In genomic region chr17:60615108-60615507, GRCh38 we compare ENCODE assay signal across 40 cellular contexts.
"Had no signal": no experiment of that assay in that cellular context is flagged by ENCODE, and none has a peak within 500 bp of the region (broad histone marks: within the 10 kb centered on the region; RNA-seq: fewer than 3 reads in every experiment).

No MANE protein-coding gene starts in this region.

- H3K4me3 ChIP-seq: adrenal gland, ascending aorta, body of pancreas, breast epithelium, cardiac muscle cell had no signal

- FAIRE-seq: astrocyte, bronchial epithelial cell had no signal

- H3K27ac Mint-ChIP-seq: activated naive CD4-positive, alpha-beta T cell treated with anti-CD3 and anti-CD28 coated beads for 36 hours; activated naive CD4-positive, alpha-beta T cell treated with anti-CD3 and anti-CD28 coated beads, Interleukin-2, amount 10 ng/mL, durations not matched to agents 7 days and 5 days; activated naive CD4-positive, alpha-beta T cell treated with anti-CD3 and anti-CD28 coated beads, Interleukin-2, amount 50 U/mL, for 24 hours; activated naive CD4-positive, alpha-beta T cell treated with anti-CD3 and anti-CD28 coated beads, Interleukin-2, amount 50 U/mL, for 72 hours; activated naive CD8-positive, alpha-beta T cell treated with anti-CD3 and anti-CD28 coated beads for 36 hours; activated naive CD8-positive, alpha-beta T cell treated with anti-CD3 and anti-CD28 coated beads, Interleukin-2, amount 50 U/mL, for 24 hours; activated T-cell treated with anti-CD3 and anti-CD28 coated beads, Interleukin-2, amount 50 U/mL, for 24 hours; activated T-cell treated with anti-CD3 and anti-CD28 coated beads, Interleukin-2, amount 50 U/mL, for 72 hours; activated T-helper 1 cell treated with anti-CD3 and anti-CD28 coated beads, Interleukin-12 subunit alpha, Interleukin-12 subunit beta, Interleukin-2, Interleukin-4 antibody, amounts not matched to agents 30 ng/mL and 10 ng/mL and 1 ng/mL, durations not matched to agents 14 hours and 24 hours and 36 hours; activated T-helper 17 cell treated with anti-CD3 and anti-CD28 coated beads, Interleukin-2, amount 50 U/mL, for 72 hours; activated T-helper 2 cell treated with anti-CD3 and anti-CD28 coated beads, Interferon-gamma antibody, Interleukin-2, Interleukin-4, amounts not matched to agents 10 μg/mL and 5 μg/mL and 100 μg/mL, durations not matched to agents 14 hours and 24 hours and 36 hours had no signal

- H3K27me3 ChIP-seq: adrenal gland, ascending aorta, body of pancreas, brain microvascular endothelial cell, breast epithelium, cardiac muscle cell had no signal

- H3K9me3 ChIP-seq: adrenal gland, ascending aorta, body of pancreas, breast epithelium had no signal

- H3K4me3 Mint-ChIP-seq: activated naive CD4-positive, alpha-beta T cell treated with anti-CD3 and anti-CD28 coated beads for 36 hours; activated naive CD4-positive, alpha-beta T cell treated with anti-CD3 and anti-CD28 coated beads, Interleukin-2, amount 10 ng/mL, durations not matched to agents 7 days and 5 days; activated naive CD4-positive, alpha-beta T cell treated with anti-CD3 and anti-CD28 coated beads, Interleukin-2, amount 50 U/mL, for 24 hours; activated naive CD8-positive, alpha-beta T cell; activated naive CD8-positive, alpha-beta T cell treated with anti-CD3 and anti-CD28 coated beads for 36 hours; activated naive CD8-positive, alpha-beta T cell treated with anti-CD3 and anti-CD28 coated beads, Interleukin-2, amount 10 ng/mL, durations not matched to agents 7 days and 5 days; activated naive CD8-positive, alpha-beta T cell treated with anti-CD3 and anti-CD28 coated beads, Interleukin-2, amount 50 U/mL, for 24 hours; activated T-cell treated with anti-CD3 and anti-CD28 coated beads, Interleukin-2, amount 50 U/mL, for 24 hours; activated T-cell treated with anti-CD3 and anti-CD28 coated beads, Interleukin-2, amount 50 U/mL, for 4 hours; activated T-cell treated with anti-CD3 and anti-CD28 coated beads, Interleukin-2, amount 50 U/mL, for 72 hours; activated T-helper 1 cell treated with anti-CD3 and anti-CD28 coated beads, Interleukin-12 subunit alpha, Interleukin-12 subunit beta, Interleukin-2, Interleukin-4 antibody, amounts not matched to agents 30 ng/mL and 10 ng/mL and 1 ng/mL, durations not matched to agents 14 hours and 24 hours and 36 hours; activated T-helper 17 cell treated with anti-CD3 and anti-CD28 coated beads, Interleukin-2, amount 50 U/mL, for 72 hours; brain; central memory CD8-positive, alpha-beta T cell had no signal

- H3K9me3 Mint-ChIP-seq: activated naive CD4-positive, alpha-beta T cell treated with anti-CD3 and anti-CD28 coated beads for 36 hours; activated naive CD4-positive, alpha-beta T cell treated with anti-CD3 and anti-CD28 coated beads, Interleukin-2, amount 10 ng/mL, durations not matched to agents 7 days and 5 days; activated naive CD4-positive, alpha-beta T cell treated with anti-CD3 and anti-CD28 coated beads, Interleukin-2, amount 50 U/mL, for 24 hours; activated naive CD4-positive, alpha-beta T cell treated with anti-CD3 and anti-CD28 coated beads, Interleukin-2, amount 50 U/mL, for 72 hours; activated naive CD8-positive, alpha-beta T cell treated with anti-CD3 and anti-CD28 coated beads for 36 hours; activated naive CD8-positive, alpha-beta T cell treated with anti-CD3 and anti-CD28 coated beads, Interleukin-2, amount 10 ng/mL, durations not matched to agents 7 days and 5 days; activated naive CD8-positive, alpha-beta T cell treated with anti-CD3 and anti-CD28 coated beads, Interleukin-2, amount 50 U/mL, for 24 hours; activated T-cell treated with anti-CD3 and anti-CD28 coated beads, Interleukin-2, amount 50 U/mL, for 24 hours; activated T-cell treated with anti-CD3 and anti-CD28 coated beads, Interleukin-2, amount 50 U/mL, for 4 hours; activated T-cell treated with anti-CD3 and anti-CD28 coated beads, Interleukin-2, amount 50 U/mL, for 72 hours; activated T-helper 1 cell treated with anti-CD3 and anti-CD28 coated beads, Interleukin-12 subunit alpha, Interleukin-12 subunit beta, Interleukin-2, Interleukin-4 antibody, amounts not matched to agents 30 ng/mL and 10 ng/mL and 1 ng/mL, durations not matched to agents 14 hours and 24 hours and 36 hours; activated T-helper 17 cell treated with anti-CD3 and anti-CD28 coated beads, Interleukin-2, amount 50 U/mL, for 72 hours; activated T-helper 2 cell treated with anti-CD3 and anti-CD28 coated beads, Interferon-gamma antibody, Interleukin-2, Interleukin-4, amounts not matched to agents 10 μg/mL and 5 μg/mL and 100 μg/mL, durations not matched to agents 14 hours and 24 hours and 36 hours; central memory CD8-positive, alpha-beta T cell had no signal

- H3K27ac ChIP-seq: adrenal gland, ascending aorta, body of pancreas, brain microvascular endothelial cell, breast epithelium, cardiac muscle cell had no signal

- H3K36me3 ChIP-seq: adrenal gland, brain microvascular endothelial cell, breast epithelium, cardiac muscle cell had no signal

- H3K36me3 Mint-ChIP-seq: activated naive CD4-positive, alpha-beta T cell treated with anti-CD3 and anti-CD28 coated beads, Interleukin-2, amount 50 U/mL, for 72 hours; activated naive CD8-positive, alpha-beta T cell had no signal

- DNase-seq: activated effector memory CD4-positive, alpha-beta T cell treated with anti-CD3 and anti-CD28 coated beads, Interleukin-2, amount 50 U/mL, for 16 hours; activated effector memory CD4-positive, alpha-beta T cell treated with Interleukin-2 at 50 U/mL for 16 hours; activated gamma-delta T cell; activated gamma-delta T cell treated with Interleukin-2 at 50 U/mL for 16 hours; activated naive CD4-positive, alpha-beta T cell; activated naive CD4-positive, alpha-beta T cell treated with anti-CD3 and anti-CD28 coated beads for 36 hours; activated naive CD4-positive, alpha-beta T cell treated with anti-CD3 and anti-CD28 coated beads, Interleukin-2, amount 10 ng/mL, durations not matched to agents 7 days and 5 days; activated naive CD4-positive, alpha-beta T cell treated with anti-CD3 and anti-CD28 coated beads, Interleukin-2, amount 50 U/mL, for 16 hours; activated naive CD4-positive, alpha-beta T cell treated with Interleukin-2 at 50 U/mL for 16 hours; activated naive CD8-positive, alpha-beta T cell treated with anti-CD3 and anti-CD28 coated beads for 36 hours; activated naive CD8-positive, alpha-beta T cell treated with anti-CD3 and anti-CD28 coated beads, Interleukin-2, amount 10 ng/mL, durations not matched to agents 7 days and 5 days; activated naive CD8-positive, alpha-beta T cell treated with anti-CD3 and anti-CD28 coated beads, Interleukin-2, amount 50 U/mL, for 24 hours; activated T-cell treated with anti-CD3 and anti-CD28 coated beads, Interleukin-2, amount 50 U/mL, for 1 hour; activated T-cell treated with anti-CD3 and anti-CD28 coated beads, Interleukin-2, amount 50 U/mL, for 24 hours; activated T-cell treated with anti-CD3 and anti-CD28 coated beads, Interleukin-2, amount 50 U/mL, for 4 hours; activated T-cell treated with anti-CD3 and anti-CD28 coated beads, Interleukin-2, amount 50 U/mL, for 48 hours; activated T-cell treated with anti-CD3 and anti-CD28 coated beads, Interleukin-2, amount 50 U/mL, for 72 hours; adrenal gland; amniotic stem cell; amygdala; anterior cingulate cortex; aorta; body of pancreas; brain microvascular endothelial cell; caudate nucleus; central memory CD4-positive, alpha-beta T cell; cerebellar nuclear complex had no signal

- H3K4me1 Mint-ChIP-seq: activated naive CD4-positive, alpha-beta T cell treated with anti-CD3 and anti-CD28 coated beads, Interleukin-2, amount 10 ng/mL, durations not matched to agents 7 days and 5 days had no signal

- ATAC-seq: activated naive CD4-positive, alpha-beta T cell treated with anti-CD3 and anti-CD28 coated beads, Interleukin-2, amount 50 U/mL, for 72 hours; activated naive CD8-positive, alpha-beta T cell treated with anti-CD3 and anti-CD28 coated beads, Interleukin-2, amount 50 U/mL, for 24 hours; activated T-cell treated with anti-CD3 and anti-CD28 coated beads, Interleukin-2, amount 50 U/mL, for 4 hours; activated T-cell treated with anti-CD3 and anti-CD28 coated beads, Interleukin-2, amount 50 U/mL, for 72 hours; activated T-helper 17 cell treated with anti-CD3 and anti-CD28 coated beads, Interleukin-2, amount 50 U/mL, for 72 hours; body of pancreas had no signal

- H3K27me3 Mint-ChIP-seq: activated naive CD4-positive, alpha-beta T cell treated with anti-CD3 and anti-CD28 coated beads, Interleukin-2, amount 10 ng/mL, durations not matched to agents 7 days and 5 days; activated naive CD4-positive, alpha-beta T cell treated with anti-CD3 and anti-CD28 coated beads, Interleukin-2, amount 50 U/mL, for 24 hours; activated naive CD8-positive, alpha-beta T cell; activated naive CD8-positive, alpha-beta T cell treated with anti-CD3 and anti-CD28 coated beads for 36 hours; activated naive CD8-positive, alpha-beta T cell treated with anti-CD3 and anti-CD28 coated beads, Interleukin-2, amount 10 ng/mL, durations not matched to agents 7 days and 5 days; activated naive CD8-positive, alpha-beta T cell treated with anti-CD3 and anti-CD28 coated beads, Interleukin-2, amount 50 U/mL, for 24 hours; activated T-cell treated with anti-CD3 and anti-CD28 coated beads, Interleukin-2, amount 50 U/mL, for 24 hours; activated T-helper 17 cell treated with anti-CD3 and anti-CD28 coated beads, Interleukin-2, amount 50 U/mL, for 72 hours; brain; central memory CD8-positive, alpha-beta T cell had no signal
